In the genomic region with DNA sequence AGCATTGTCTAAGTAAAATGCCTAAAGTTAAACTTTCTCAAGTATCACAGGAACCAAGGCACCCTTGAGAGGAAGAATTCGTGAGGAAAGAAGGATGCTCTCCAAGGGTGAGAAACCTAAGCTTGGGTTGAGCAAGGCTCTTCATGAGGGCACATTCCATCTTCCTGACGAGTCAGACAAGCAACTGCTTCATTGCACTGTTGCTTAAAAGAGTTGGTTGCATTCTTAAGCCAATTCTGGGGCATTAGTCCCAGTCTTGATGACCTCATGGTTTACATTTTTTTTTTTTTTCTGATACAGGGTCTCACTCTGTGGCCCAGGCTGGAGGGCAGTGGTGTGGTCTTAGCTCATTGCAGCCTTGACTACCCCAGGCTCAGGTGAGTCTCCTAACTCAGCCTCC, we compare ENCODE assay signal across 1 cellular context.
A peak's percentile ranks its signal among the peaks of the same experiment; 100 is the strongest.
TF ChIP-seq lines count a peak whose summit lies in the region.

No MANE protein-coding gene starts in this region.

TF ChIP-seq in HepG2, 621 proteins besides CTCF, POLR2A, EP300 and RAD21 (continued from another document):
- TF ChIP-seq, protein P1, sequence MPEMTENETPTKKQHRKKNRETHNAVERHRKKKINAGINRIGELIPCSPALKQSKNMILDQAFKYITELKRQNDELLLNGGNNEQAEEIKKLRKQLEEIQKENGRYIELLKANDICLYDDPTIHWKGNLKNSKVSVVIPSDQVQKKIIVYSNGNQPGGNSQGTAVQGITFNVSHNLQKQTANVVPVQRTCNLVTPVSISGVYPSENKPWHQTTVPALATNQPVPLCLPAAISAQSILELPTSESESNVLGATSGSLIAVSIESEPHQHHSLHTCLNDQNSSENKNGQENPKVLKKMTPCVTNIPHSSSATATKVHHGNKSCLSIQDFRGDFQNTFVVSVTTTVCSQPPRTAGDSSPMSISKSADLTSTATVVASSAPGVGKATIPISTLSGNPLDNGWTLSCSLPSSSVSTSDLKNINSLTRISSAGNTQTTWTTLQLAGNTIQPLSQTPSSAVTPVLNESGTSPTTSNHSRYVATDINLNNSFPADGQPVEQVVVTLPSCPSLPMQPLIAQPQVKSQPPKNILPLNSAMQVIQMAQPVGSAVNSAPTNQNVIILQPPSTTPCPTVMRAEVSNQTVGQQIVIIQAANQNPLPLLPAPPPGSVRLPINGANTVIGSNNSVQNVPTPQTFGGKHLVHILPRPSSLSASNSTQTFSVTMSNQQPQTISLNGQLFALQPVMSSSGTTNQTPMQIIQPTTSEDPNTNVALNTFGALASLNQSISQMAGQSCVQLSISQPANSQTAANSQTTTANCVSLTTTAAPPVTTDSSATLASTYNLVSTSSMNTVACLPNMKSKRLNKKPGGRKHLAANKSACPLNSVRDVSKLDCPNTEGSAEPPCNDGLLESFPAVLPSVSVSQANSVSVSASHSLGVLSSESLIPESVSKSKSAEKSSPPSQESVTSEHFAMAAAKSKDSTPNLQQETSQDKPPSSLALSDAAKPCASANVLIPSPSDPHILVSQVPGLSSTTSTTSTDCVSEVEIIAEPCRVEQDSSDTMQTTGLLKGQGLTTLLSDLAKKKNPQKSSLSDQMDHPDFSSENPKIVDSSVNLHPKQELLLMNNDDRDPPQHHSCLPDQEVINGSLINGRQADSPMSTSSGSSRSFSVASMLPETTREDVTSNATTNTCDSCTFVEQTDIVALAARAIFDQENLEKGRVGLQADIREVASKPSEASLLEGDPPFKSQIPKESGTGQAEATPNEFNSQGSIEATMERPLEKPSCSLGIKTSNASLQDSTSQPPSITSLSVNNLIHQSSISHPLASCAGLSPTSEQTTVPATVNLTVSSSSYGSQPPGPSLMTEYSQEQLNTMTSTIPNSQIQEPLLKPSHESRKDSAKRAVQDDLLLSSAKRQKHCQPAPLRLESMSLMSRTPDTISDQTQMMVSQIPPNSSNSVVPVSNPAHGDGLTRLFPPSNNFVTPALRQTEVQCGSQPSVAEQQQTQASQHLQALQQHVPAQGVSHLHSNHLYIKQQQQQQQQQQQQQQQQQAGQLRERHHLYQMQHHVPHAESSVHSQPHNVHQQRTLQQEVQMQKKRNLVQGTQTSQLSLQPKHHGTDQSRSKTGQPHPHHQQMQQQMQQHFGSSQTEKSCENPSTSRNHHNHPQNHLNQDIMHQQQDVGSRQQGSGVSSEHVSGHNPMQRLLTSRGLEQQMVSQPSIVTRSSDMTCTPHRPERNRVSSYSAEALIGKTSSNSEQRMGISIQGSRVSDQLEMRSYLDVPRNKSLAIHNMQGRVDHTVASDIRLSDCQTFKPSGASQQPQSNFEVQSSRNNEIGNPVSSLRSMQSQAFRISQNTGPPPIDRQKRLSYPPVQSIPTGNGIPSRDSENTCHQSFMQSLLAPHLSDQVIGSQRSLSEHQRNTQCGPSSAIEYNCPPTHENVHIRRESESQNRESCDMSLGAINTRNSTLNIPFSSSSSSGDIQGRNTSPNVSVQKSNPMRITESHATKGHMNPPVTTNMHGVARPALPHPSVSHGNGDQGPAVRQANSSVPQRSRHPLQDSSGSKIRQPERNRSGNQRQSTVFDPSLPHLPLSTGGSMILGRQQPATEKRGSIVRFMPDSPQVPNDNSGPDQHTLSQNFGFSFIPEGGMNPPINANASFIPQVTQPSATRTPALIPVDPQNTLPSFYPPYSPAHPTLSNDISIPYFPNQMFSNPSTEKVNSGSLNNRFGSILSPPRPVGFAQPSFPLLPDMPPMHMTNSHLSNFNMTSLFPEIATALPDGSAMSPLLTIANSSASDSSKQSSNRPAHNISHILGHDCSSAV (CRISPR knock-in tag; IDR thresholded peaks at IDR 0.05; ENCODE audit: borderline replicate concordance): no peak
- TF ChIP-seq ATF7 (IDR thresholded peaks at IDR 0.05): peak; percentile 69
- TF ChIP-seq ATF7 (CRISPR knock-in tag; IDR thresholded peaks at IDR 0.05): no peak
- TF ChIP-seq RELA (CRISPR knock-in tag; IDR thresholded peaks at IDR 0.05): no peak
